ENCODE assay signal across 8 cellular contexts in genomic region chr9:98034593-98035546, GRCh38. TPM values are rescaled to one million over a fixed set of nuclear protein-coding genes. Genes with fewer than 3 reads are reported as not detected.
DNase-seq lines count a peak whose midpoint lies in the region; ATAC-seq, FAIRE-seq and TF ChIP-seq lines count a peak whose summit lies in the region.

No MANE protein-coding gene starts in this region.

- H3K4me3 ChIP-seq in testis, result no peak overlapping the region

- TF ChIP-seq CTCF in omental fat pad (IDR thresholded peaks at IDR 0.05) (peak in 2 of 3 donors; percentile 17 to 26), testis (IDR thresholded peaks at IDR 0.05) (peak; percentile 47 to 81 (median 70))

- ATAC-seq in GM18511 (IDR thresholded peaks at IDR 0.05; ENCODE audit: unreplicated experiment), result peak; percentile 49
- ATAC-seq in HG03571 (IDR thresholded peaks at IDR 0.05; ENCODE audit: unreplicated experiment), result peak; percentile 34
- peak; percentile 81 for ATAC-seq in omental fat pad (ENCODE audit: low FRiP score)

- no peaks in the 10 kb centered on the region for H3K36me3 ChIP-seq in testis (ENCODE audit: low read depth, missing control alignments)

- H3K4me3 Mint-ChIP-seq in activated T-helper 1 cell treated with anti-CD3 and anti-CD28 coated beads, Interleukin-12 subunit alpha, Interleukin-12 subunit beta, Interleukin-2, Interleukin-4 antibody, amounts not matched to agents 30 ng/mL and 10 ng/mL and 1 ng/mL, durations not matched to agents 14 hours and 24 hours and 36 hours, result no peak overlapping the region

- peaks cover 2% of the 10 kb centered on the region for H3K27me3 Mint-ChIP-seq in activated T-helper 1 cell treated with anti-CD3 and anti-CD28 coated beads, Interleukin-12 subunit alpha, Interleukin-12 subunit beta, Interleukin-2, Interleukin-4 antibody, amounts not matched to agents 30 ng/mL and 10 ng/mL and 1 ng/mL, durations not matched to agents 14 hours and 24 hours and 36 hours (ENCODE audit: insufficient read depth)

- no peaks in the 10 kb centered on the region for H3K9me3 ChIP-seq in testis

- no peaks in the 10 kb centered on the region for H3K27me3 ChIP-seq in testis

- H3K27ac Mint-ChIP-seq in activated T-helper 1 cell treated with anti-CD3 and anti-CD28 coated beads, Interleukin-12 subunit alpha, Interleukin-12 subunit beta, Interleukin-2, Interleukin-4 antibody, amounts not matched to agents 30 ng/mL and 10 ng/mL and 1 ng/mL, durations not matched to agents 14 hours and 24 hours and 36 hours, result peak overlapping the region; percentile 50

- no peak for TF ChIP-seq POLR2A in testis (IDR thresholded peaks at IDR 0.05)

- H3K27ac ChIP-seq in testis, result no peak overlapping the region

- no peak for FAIRE-seq in RCC 7860 (lab: Jason Lieb, UNC)

- H3K9me3 Mint-ChIP-seq in activated T-helper 1 cell treated with anti-CD3 and anti-CD28 coated beads, Interleukin-12 subunit alpha, Interleukin-12 subunit beta, Interleukin-2, Interleukin-4 antibody, amounts not matched to agents 30 ng/mL and 10 ng/mL and 1 ng/mL, durations not matched to agents 14 hours and 24 hours and 36 hours, result no peaks in the 10 kb centered on the region

- peaks cover 6% of the 10 kb centered on the region for H3K4me1 ChIP-seq in testis

- no peaks in the 10 kb centered on the region for H3K36me3 Mint-ChIP-seq in activated T-helper 1 cell treated with anti-CD3 and anti-CD28 coated beads, Interleukin-12 subunit alpha, Interleukin-12 subunit beta, Interleukin-2, Interleukin-4 antibody, amounts not matched to agents 30 ng/mL and 10 ng/mL and 1 ng/mL, durations not matched to agents 14 hours and 24 hours and 36 hours (ENCODE audit: low read depth)

- intact Hi-C loops in activated T-helper 1 cell treated with anti-CD3 and anti-CD28 coated beads, Interleukin-12 subunit alpha, Interleukin-12 subunit beta, Interleukin-2, Interleukin-4 antibody, amounts not matched to agents 30 ng/mL and 10 ng/mL and 1 ng/mL, durations not matched to agents 14 hours and 24 hours and 36 hours (cut with micrococcal nuclease), result loop anchor here (1.0 kb wide), 3 partner anchors 52 to 325 kb away; partner anchors contain the start of gene ANP32B
- intact Hi-C loops in testis (cut with DNase I; ENCODE audit: low total_unique reads), result loop anchor here (10.0 kb wide), 1 partner anchor 110 kb away; the partner anchor contains the start of gene TRMO

- H3K4me1 Mint-ChIP-seq in activated T-helper 1 cell treated with anti-CD3 and anti-CD28 coated beads, Interleukin-12 subunit alpha, Interleukin-12 subunit beta, Interleukin-2, Interleukin-4 antibody, amounts not matched to agents 30 ng/mL and 10 ng/mL and 1 ng/mL, durations not matched to agents 14 hours and 24 hours and 36 hours (ENCODE audit: low read depth), result peaks cover 10% of the 10 kb centered on the region

- DNase-seq in AG08395 (ENCODE audit: low spot score) (peak; percentile 65), RCC 7860 (ENCODE audit: low spot score) (peak; percentile 25), fibroblast of the conjunctiva (ENCODE audit: low read depth) (peak; percentile 57), omental fat pad (ENCODE audit: low spot score) (peak; percentile 97), testis (peak; percentile 92)
- peak; percentile 80 for DNase-seq in activated T-helper 1 cell treated with anti-CD3 and anti-CD28 coated beads, Interleukin-12 subunit alpha, Interleukin-12 subunit beta, Interleukin-2, Interleukin-4 antibody, amounts not matched to agents 30 ng/mL and 10 ng/mL and 1 ng/mL, durations not matched to agents 14 hours and 24 hours and 36 hours (ENCODE audit: low spot score)

- 48% methylated on average over 19 to 20 of the region's 20 CpGs for WGBS in testis, 2 donors

RNA-seq across cellular contexts. Expression of gene NANS, which starts 21.7 kb away (rescaled TPM):
- 54.4 and 55.5 TPM in 2 replicates for total RNA-seq in activated T-helper 1 cell treated with anti-CD3 and anti-CD28 coated beads, Interleukin-12 subunit alpha, Interleukin-12 subunit beta, Interleukin-2, Interleukin-4 antibody, amounts not matched to agents 30 ng/mL and 10 ng/mL and 1 ng/mL, durations not matched to agents 14 hours and 24 hours and 36 hours
- total RNA-seq in omental fat pad (100 to 1,000 TPM in 1 of 4 donors, 10 to 100 TPM in 3; 57.1 to 104 (median 60.4) TPM), testis (10 to 100 TPM; 66.5 to 82.5 TPM)
- 34.7 TPM for polyA plus RNA-seq in testis (ENCODE audit: insufficient read depth, low read depth, low replicate concordance)

RNA-seq across cellular contexts. Expression of gene ANP32B, which starts 51.7 kb away (rescaled TPM):
- total RNA-seq in activated T-helper 1 cell treated with anti-CD3 and anti-CD28 coated beads, Interleukin-12 subunit alpha, Interleukin-12 subunit beta, Interleukin-2, Interleukin-4 antibody, amounts not matched to agents 30 ng/mL and 10 ng/mL and 1 ng/mL, durations not matched to agents 14 hours and 24 hours and 36 hours, result 305 and 313 TPM in 2 replicates
- total RNA-seq in omental fat pad (10 to 100 TPM; 28.5 to 49.0 (median 48.5) TPM), testis (10 to 100 TPM; 33.8 to 54.3 TPM)
- 89.6 TPM for polyA plus RNA-seq in testis (ENCODE audit: insufficient read depth, low read depth, low replicate concordance)

Comparison
In these comparisons a context has a peak if more than half of its experiments do, and no peak if none do; other contexts are left out.
1. DNase-seq: peak in every context shown above with its lines; median percentile 97 in omental fat pad; 92 in testis; 80 in activated T-helper 1 cell treated with anti-CD3 and anti-CD28 coated beads, Interleukin-12 subunit alpha, Interleukin-12 subunit beta, Interleukin-2, Interleukin-4 antibody, amounts not matched to agents 30 ng/mL and 10 ng/mL and 1 ng/mL, durations not matched to agents 14 hours and 24 hours and 36 hours; 65 in AG08395; 57 in fibroblast of the conjunctiva; 25 in RCC 7860.